ENCODE assay signal across 11 cellular contexts in the genomic region with DNA sequence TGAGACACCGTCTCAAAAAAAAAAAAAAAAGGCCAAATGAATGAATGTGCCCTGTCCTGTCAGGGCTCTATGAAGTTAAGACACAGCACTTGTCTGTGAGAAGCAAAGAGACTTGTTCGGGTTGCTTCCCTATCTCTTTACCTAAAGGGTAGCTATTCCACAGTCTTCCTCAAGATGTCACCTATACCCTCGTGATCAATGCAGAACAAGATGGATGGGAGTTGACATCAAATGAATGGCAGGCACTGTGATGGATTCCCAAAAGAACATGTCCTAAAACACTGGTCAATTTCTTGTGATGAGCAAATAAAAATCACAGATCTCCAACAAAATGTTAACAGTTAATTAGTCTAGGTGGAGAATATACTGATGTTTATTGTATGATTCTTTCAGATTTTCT. TPM values are rescaled to one million over a fixed set of nuclear protein-coding genes. Genes with fewer than 3 reads are reported as not detected.
DNase-seq lines count a peak whose midpoint lies in the region; ATAC-seq, FAIRE-seq and TF ChIP-seq lines count a peak whose summit lies in the region.
"Had no signal": no experiment of that assay in that cellular context is flagged by ENCODE, and none has a peak within 500 bp of the region (broad histone marks: within the 10 kb centered on the region; RNA-seq: fewer than 3 reads in every experiment).

No MANE protein-coding gene starts in this region.

- BruUV-seq in GM12878 (replicated peaks; lab: Mats Ljungman, UMichigan), result no TSS peak

- H3K27me3 ChIP-seq in GM12878 (replicated peaks in 1 of 2; ENCODE audit: control insufficient read depth in 2 of 2, insufficient read depth in 2 of 2, low read length in 1 of 2), result no peaks in the 10 kb centered on the region
- H3K27me3 ChIP-seq: right lobe of liver had no signal

- TF ChIP-seq POLR2A in GM12878 (IDR thresholded peaks at IDR 0.05; ENCODE audit: low read depth, low read length), result no peak

- SMC1A ChIA-PET in GM12878 (lab: Charles Lee; ENCODE audit: uncharacterized antibody, unreplicated experiment), result interaction anchor here (1.2 kb wide), 1 partner anchor 149 kb away, joined by 7 read pairs; no protein-coding TSS in a partner anchor

- TF ChIP-seq RAD21 in GM12878 (IDR thresholded peaks at IDR 0.05; ENCODE audit: insufficient read depth, low read depth, low read length), result peak; percentile 64

- no peak for FAIRE-seq in GM12878 (lab: Jason Lieb, UNC)

- no peak for TF ChIP-seq EP300 in GM12878 (IDR thresholded peaks at IDR 0.05; ENCODE audit: borderline replicate concordance in 1 of 2, control insufficient read depth in 1 of 2, low read depth in 2 of 2, low read length in 2 of 2)

- no peak overlapping the region for H2AFZ ChIP-seq in GM12878 (ENCODE audit: control insufficient read depth, low read depth, low read length)

- H3K9ac ChIP-seq in GM12878 (ENCODE audit: control insufficient read depth, insufficient read depth, low read length), result no peak overlapping the region

- no peak for DNase-seq in activated CD4-positive, alpha-beta T cell treated with anti-CD3 and anti-CD28 coated beads, Interleukin-2, amount 10 ng/mL, durations not matched to agents 24 days and 14 days
- no peak for DNase-seq in activated CD4-positive, alpha-beta T cell treated with anti-CD3 and anti-CD28 coated beads for 1 hour
- DNase-seq in MV-4-11 (lab: John Stamatoyannopoulos, UW), result peak; percentile 21
- DNase-seq in GM12878 (ENCODE audit: low read depth, low spot score), result no peak
- no peak for DNase-seq in osteocyte (ENCODE audit: extremely low spot score, unreplicated experiment)
- DNase-seq in stimulated activated CD4-positive, alpha-beta T cell treated with anti-CD3 and anti-CD28 coated beads, Interleukin-2, amount 100 ng/mL, for 48 hours, result no peak
- no peak for DNase-seq in NK-92 treated with Interleukin-12 subunit alpha and Interleukin-12 subunit beta, amount 100 ng/mL, for 24 hours (lab: John Stamatoyannopoulos, UW)
- DNase-seq: C1 segment of cervical spinal cord, NCI-H1048, right lobe of liver had no signal

- no peak overlapping the region for H3K27ac ChIP-seq in GM12878 (ENCODE audit: control insufficient read depth, insufficient read depth)

- 0% methylated on average over 3 of the region's 3 CpGs for WGBS in GM12878 (ENCODE audit: insufficient coverage, insufficient replicate concordance, low lambda C conversion rate, missing lambda C conversion rate)

- no peak overlapping the region for H3K4me2 ChIP-seq in GM12878 (ENCODE audit: control insufficient read depth, insufficient read depth)

- in situ Hi-C loops in GM12878 (cut with MboI), result no loop called here

- no peaks in the 10 kb centered on the region for H3K9me3 ChIP-seq in GM12878 (replicated peaks; ENCODE audit: control insufficient read depth, insufficient read depth, low read length)
- H3K9me3 ChIP-seq: right lobe of liver had no signal

- peaks cover 61% of the 10 kb centered on the region for H3K36me3 Mint-ChIP-seq in activated CD4-positive, alpha-beta T cell treated with anti-CD3 and anti-CD28 coated beads, Interleukin-2, amount 10 ng/mL, durations not matched to agents 24 days and 14 days (ENCODE audit: low read depth)
- H3K36me3 Mint-ChIP-seq in osteocyte (ENCODE audit: unreplicated experiment), result peaks cover 39% of the 10 kb centered on the region

- H4K20me1 ChIP-seq in GM12878 (ENCODE audit: control insufficient read depth, insufficient read depth), result no peaks in the 10 kb centered on the region

- RAD21 ChIA-PET in GM12878 (lab: Charles Lee; ENCODE audit: unreplicated experiment), result interaction anchor here (0.6 to 1.9 kb wide), 9 partner anchors 10 to 692 kb away, joined by 3 to 6 read pairs (median 3); a partner anchor contains a TSS

- H3K36me3 ChIP-seq in GM12878 (ENCODE audit: control insufficient read depth in 2 of 2, insufficient read depth in 2 of 2, low read length in 1 of 2), result peaks cover 3 to 7% of the 10 kb centered on the region in 2 experiments; a peak in 2 of 4 replicates

- intact Hi-C loops in activated CD4-positive, alpha-beta T cell treated with anti-CD3 and anti-CD28 coated beads, Interleukin-2, amount 10 ng/mL, durations not matched to agents 24 days and 14 days (cut with micrococcal nuclease), result no loop called here
- intact Hi-C loops in GM12878 (cut with micrococcal nuclease; ENCODE audit: unreplicated experiment), result no loop called here

- peaks cover 63% of the 10 kb centered on the region for H3K4me1 Mint-ChIP-seq in activated CD4-positive, alpha-beta T cell treated with anti-CD3 and anti-CD28 coated beads, Interleukin-2, amount 10 ng/mL, durations not matched to agents 24 days and 14 days
- H3K4me1 Mint-ChIP-seq in osteocyte (ENCODE audit: unreplicated experiment), result no peaks in the 10 kb centered on the region

- no peaks in the 10 kb centered on the region for H3K27me3 Mint-ChIP-seq in activated CD4-positive, alpha-beta T cell treated with anti-CD3 and anti-CD28 coated beads, Interleukin-2, amount 10 ng/mL, durations not matched to agents 24 days and 14 days
- no peaks in the 10 kb centered on the region for H3K27me3 Mint-ChIP-seq in osteocyte (ENCODE audit: unreplicated experiment)

- CTCF ChIA-PET in GM12878 (lab: Yijun Ruan, JAX), result interaction anchor here (1.0 to 4.0 kb wide), 5 partner anchors 8 to 150 kb away, joined by 3 to 15 read pairs (median 5); a partner anchor contains a TSS

- H3K4me1 ChIP-seq in GM12878 (ENCODE audit: control insufficient read depth, insufficient read depth, low read length), result peaks cover 31% of the 10 kb centered on the region

- peak; percentile 31 to 55 (median 52); a peak in 4 of 6 replicates for TF ChIP-seq CTCF in GM12878 (IDR thresholded peaks at IDR 0.05 in 2 of 3, conservative IDR thresholded peaks at IDR 0.05 in 1 of 3; ENCODE audit: control insufficient read depth in 2 of 3, extremely low read depth in 1 of 3, insufficient read depth in 1 of 3, low read depth in 3 of 3, low read length in 3 of 3)
- peak; percentile 19 for TF ChIP-seq CTCF in osteocyte (IDR thresholded peaks at IDR 0.05)

- no peaks in the 10 kb centered on the region for H3K79me2 ChIP-seq in GM12878 (ENCODE audit: control insufficient read depth, insufficient read depth, low read length)

- no peaks in the 10 kb centered on the region for H3K9me3 Mint-ChIP-seq in activated CD4-positive, alpha-beta T cell treated with anti-CD3 and anti-CD28 coated beads, Interleukin-2, amount 10 ng/mL, durations not matched to agents 24 days and 14 days
- H3K9me3 Mint-ChIP-seq in osteocyte (ENCODE audit: unreplicated experiment), result no peaks in the 10 kb centered on the region

- no peak overlapping the region for H3K4me3 Mint-ChIP-seq in activated CD4-positive, alpha-beta T cell treated with anti-CD3 and anti-CD28 coated beads, Interleukin-2, amount 10 ng/mL, durations not matched to agents 24 days and 14 days
- no peak overlapping the region for H3K4me3 Mint-ChIP-seq in osteocyte (ENCODE audit: unreplicated experiment)

- ATAC-seq in GM12878 (peak; percentile 43; the same call in 2 of the 3 replicates), HG03378 (IDR thresholded peaks at IDR 0.05; ENCODE audit: unreplicated experiment) (no peak)

- POLR2A ChIA-PET in GM12878 (lab: Charles Lee), result interaction anchor here (0.7 to 1.8 kb wide), 6 partner anchors 10 to 280 kb away, joined by 4 to 9 read pairs (median 4); a partner anchor contains a TSS

- H3K27ac Mint-ChIP-seq in activated CD4-positive, alpha-beta T cell treated with anti-CD3 and anti-CD28 coated beads, Interleukin-2, amount 10 ng/mL, durations not matched to agents 24 days and 14 days, result peak overlapping the region; percentile 13
- H3K27ac Mint-ChIP-seq in osteocyte (ENCODE audit: unreplicated experiment), result no peak overlapping the region

- no peak overlapping the region for H3K4me3 ChIP-seq in GM12878
- H3K4me3 ChIP-seq: right lobe of liver had no signal

RNA-seq across cellular contexts. Expression of a gene that starts 9.5 kb away (rescaled TPM):
- total RNA-seq in activated CD4-positive, alpha-beta T cell treated with anti-CD3 and anti-CD28 coated beads, Interleukin-2, amount 10 ng/mL, durations not matched to agents 24 days and 14 days, result 63.4 and 64.6 TPM in 2 replicates
- total RNA-seq in GM12878 (2013; cell fraction: nucleolus; rRNA removed), result 15.3 and 16.4 TPM in 2 replicates
- total RNA-seq in GM12878 (2014; rRNA removed), result 61.6 and 71.2 TPM in 2 replicates
- 38.2 and 41.2 TPM in 2 replicates for total RNA-seq in GM12878 (2014; rRNA removed; fragmentation: Illumina TruSeq; extraction: Trizol)
- total RNA-seq in GM12878 (2021), result 50.5 and 52.2 TPM in 2 replicates
- 16.9 TPM for polyA plus RNA-seq in GM12878 (2011; ENCODE audit: low read depth)
- polyA plus RNA-seq in GM12878 (2011; rRNA removed), result 19.6 and 33.6 TPM in 2 replicates
- polyA plus RNA-seq in GM12878 (2011; cell fraction: cytosol; rRNA removed), result 50.5 and 55.8 TPM in 2 replicates
- 33.5 and 35.2 TPM in 2 replicates for polyA plus RNA-seq in GM12878 (2011; cell fraction: nucleus; rRNA removed)
- 31.8 and 35.6 TPM in 2 replicates for polyA plus RNA-seq in GM12878 (2012)
- polyA plus RNA-seq in GM12878 (2014; fragmentation: Illumina TruSeq; extraction: Trizol), result 26.0 and 49.8 TPM in 2 replicates
- 1 to 10 TPM; 2.6 to 9.0 TPM for polyA plus RNA-seq in GM12878 (2014; fragmentation: Nextera tagmentation; extraction: Ambion mirVana)
- 55.7 and 63.4 TPM in 2 replicates for polyA plus RNA-seq in GM12878 (2014; rRNA removed)
- 10 to 100 TPM; 64.7 to 71.0 TPM for polyA plus RNA-seq in GM12878 (2016; fragmentation: Nextera tagmentation; extraction: Ambion mirVana)
- polyA minus RNA-seq in GM12878 (2011; rRNA and poly(A)+ RNA removed), result 17.2 and 38.1 TPM in 2 replicates
- 17.3 and 17.9 TPM in 2 replicates for polyA minus RNA-seq in GM12878 (2011; cell fraction: cytosol; rRNA and poly(A)+ RNA removed)
- polyA minus RNA-seq in GM12878 (2011; cell fraction: nucleus; rRNA and poly(A)+ RNA removed), result 10.2 and 15.5 TPM in 2 replicates
- total RNA-seq in osteocyte, result 63.4 and 66.0 TPM in 2 replicates

RNA-seq across cellular contexts. Expression of a gene that starts 10.1 kb away (rescaled TPM):
- 263 and 267 TPM in 2 replicates for total RNA-seq in activated CD4-positive, alpha-beta T cell treated with anti-CD3 and anti-CD28 coated beads, Interleukin-2, amount 10 ng/mL, durations not matched to agents 24 days and 14 days
- total RNA-seq in GM12878 (2013; cell fraction: nucleolus; rRNA removed), result 176 and 182 TPM in 2 replicates
- total RNA-seq in GM12878 (2014; rRNA removed) (329 and 354 TPM in 2 replicates), GM12878 (2014; rRNA removed; fragmentation: Illumina TruSeq; extraction: Trizol) (243 and 257 TPM in 2 replicates), GM12878 (2021) (274 and 277 TPM in 2 replicates), osteocyte (140 and 142 TPM in 2 replicates)
- polyA plus RNA-seq in GM12878 (2011; ENCODE audit: low read depth), result 159 TPM
- polyA plus RNA-seq in GM12878 (2011; rRNA removed) (177 and 192 TPM in 2 replicates), GM12878 (2014; fragmentation: Illumina TruSeq; extraction: Trizol) (260 and 266 TPM in 2 replicates), GM12878 (2014; fragmentation: Nextera tagmentation; extraction: Ambion mirVana) (10 to 100 TPM; 42.0 to 55.9 TPM), GM12878 (2014; rRNA removed) (293 and 302 TPM in 2 replicates), GM12878 (2016; fragmentation: Nextera tagmentation; extraction: Ambion mirVana) (100 to 1,000 TPM; 313 to 326 TPM)
- 168 and 237 TPM in 2 replicates for polyA plus RNA-seq in GM12878 (2011; cell fraction: cytosol; rRNA removed)
- polyA plus RNA-seq in GM12878 (2011; cell fraction: nucleus; rRNA removed), result 109 and 131 TPM in 2 replicates
- 206 and 224 TPM in 2 replicates for polyA plus RNA-seq in GM12878 (2012)
- 174 and 234 TPM in 2 replicates for polyA minus RNA-seq in GM12878 (2011; rRNA and poly(A)+ RNA removed)
- 133 and 141 TPM in 2 replicates for polyA minus RNA-seq in GM12878 (2011; cell fraction: cytosol; rRNA and poly(A)+ RNA removed)
- polyA minus RNA-seq in GM12878 (2011; cell fraction: nucleus; rRNA and poly(A)+ RNA removed), result 58.4 and 99.3 TPM in 2 replicates

RNA-seq across cellular contexts. Expression of a gene that starts 13.0 kb away (rescaled TPM):
- 81.0 and 83.7 TPM in 2 replicates for total RNA-seq in activated CD4-positive, alpha-beta T cell treated with anti-CD3 and anti-CD28 coated beads, Interleukin-2, amount 10 ng/mL, durations not matched to agents 24 days and 14 days
- not detected in 2 replicates for total RNA-seq in GM12878 (2013; cell fraction: nucleolus; rRNA removed)
- 0.44 and 0.73 TPM in 2 replicates for total RNA-seq in GM12878 (2014; rRNA removed)
- 0.31 and 0.32 TPM in 2 replicates for total RNA-seq in GM12878 (2014; rRNA removed; fragmentation: Illumina TruSeq; extraction: Trizol)
- total RNA-seq in GM12878 (2021), result 0.61 and 0.64 TPM in 2 replicates
- 0.79 TPM for polyA plus RNA-seq in GM12878 (2011; ENCODE audit: low read depth)
- 0.16 and 0.24 TPM in 2 replicates for polyA plus RNA-seq in GM12878 (2011; rRNA removed)
- 0.48 and 0.67 TPM in 2 replicates for polyA plus RNA-seq in GM12878 (2011; cell fraction: cytosol; rRNA removed)
- 0.43 and 0.47 TPM in 2 replicates for polyA plus RNA-seq in GM12878 (2011; cell fraction: nucleus; rRNA removed)
- polyA plus RNA-seq in GM12878 (2012), result 1.0 and 1.6 TPM in 2 replicates
- polyA plus RNA-seq in GM12878 (2014; fragmentation: Illumina TruSeq; extraction: Trizol), result 0.28 TPM in 1 of 2 replicates, not detected in the other
- polyA plus RNA-seq in GM12878 (2014; fragmentation: Nextera tagmentation; extraction: Ambion mirVana), result not detected
- polyA plus RNA-seq in GM12878 (2014; rRNA removed), result 0.18 and 0.37 TPM in 2 replicates
- 1 to 10 TPM; 1.5 to 2.1 TPM for polyA plus RNA-seq in GM12878 (2016; fragmentation: Nextera tagmentation; extraction: Ambion mirVana)
- 0.37 and 0.67 TPM in 2 replicates for polyA minus RNA-seq in GM12878 (2011; rRNA and poly(A)+ RNA removed)
- polyA minus RNA-seq in GM12878 (2011; cell fraction: cytosol; rRNA and poly(A)+ RNA removed), result not detected in 2 replicates
- polyA minus RNA-seq in GM12878 (2011; cell fraction: nucleus; rRNA and poly(A)+ RNA removed), result 0.12 TPM in 1 of 2 replicates, not detected in the other
- 8.8 and 10.7 TPM in 2 replicates for total RNA-seq in osteocyte

RNA-seq across cellular contexts. Expression of a gene that starts 27.3 kb away (rescaled TPM):
- total RNA-seq in activated CD4-positive, alpha-beta T cell treated with anti-CD3 and anti-CD28 coated beads, Interleukin-2, amount 10 ng/mL, durations not matched to agents 24 days and 14 days, result 33.2 and 37.7 TPM in 2 replicates
- total RNA-seq in GM12878 (2013; cell fraction: nucleolus; rRNA removed), result 275 and 305 TPM in 2 replicates
- 19.9 and 22.3 TPM in 2 replicates for total RNA-seq in GM12878 (2014; rRNA removed)
- 14.5 and 15.6 TPM in 2 replicates for total RNA-seq in GM12878 (2014; rRNA removed; fragmentation: Illumina TruSeq; extraction: Trizol)
- 30.4 and 36.1 TPM in 2 replicates for total RNA-seq in GM12878 (2021)
- polyA plus RNA-seq in GM12878 (2011; ENCODE audit: low read depth), result 39.0 TPM
- 33.8 and 45.3 TPM in 2 replicates for polyA plus RNA-seq in GM12878 (2011; rRNA removed)
- polyA plus RNA-seq in GM12878 (2011; cell fraction: cytosol; rRNA removed), result 54.6 and 61.0 TPM in 2 replicates
- polyA plus RNA-seq in GM12878 (2011; cell fraction: nucleus; rRNA removed), result 363 and 399 TPM in 2 replicates
- polyA plus RNA-seq in GM12878 (2012), result 50.9 and 55.6 TPM in 2 replicates
- 30.1 and 30.7 TPM in 2 replicates for polyA plus RNA-seq in GM12878 (2014; fragmentation: Illumina TruSeq; extraction: Trizol)
- polyA plus RNA-seq in GM12878 (2014; fragmentation: Nextera tagmentation; extraction: Ambion mirVana), result 1 to 10 TPM; 4.2 to 6.8 TPM
- 49.3 and 51.3 TPM in 2 replicates for polyA plus RNA-seq in GM12878 (2014; rRNA removed)
- 10 to 100 TPM; 10.4 to 13.2 TPM for polyA plus RNA-seq in GM12878 (2016; fragmentation: Nextera tagmentation; extraction: Ambion mirVana)
- 51.2 and 66.0 TPM in 2 replicates for polyA minus RNA-seq in GM12878 (2011; rRNA and poly(A)+ RNA removed)
- polyA minus RNA-seq in GM12878 (2011; cell fraction: cytosol; rRNA and poly(A)+ RNA removed), result 11.6 and 16.2 TPM in 2 replicates
- polyA minus RNA-seq in GM12878 (2011; cell fraction: nucleus; rRNA and poly(A)+ RNA removed), result 52.8 and 85.3 TPM in 2 replicates
- 53.6 and 54.8 TPM in 2 replicates for total RNA-seq in osteocyte

RNA-seq across cellular contexts. Expression of a gene that starts 33.0 kb away (rescaled TPM):
- total RNA-seq in activated CD4-positive, alpha-beta T cell treated with anti-CD3 and anti-CD28 coated beads, Interleukin-2, amount 10 ng/mL, durations not matched to agents 24 days and 14 days, result 37.0 and 41.1 TPM in 2 replicates
- 41.7 and 49.6 TPM in 2 replicates for total RNA-seq in GM12878 (2013; cell fraction: nucleolus; rRNA removed)
- total RNA-seq in GM12878 (2014; rRNA removed) (32.0 and 32.1 TPM in 2 replicates), GM12878 (2014; rRNA removed; fragmentation: Illumina TruSeq; extraction: Trizol) (21.1 and 23.5 TPM in 2 replicates), GM12878 (2021) (24.3 TPM in 2 replicates), osteocyte (34.8 and 37.9 TPM in 2 replicates)
- polyA plus RNA-seq in GM12878 (2011; ENCODE audit: low read depth), result 5.8 TPM
- polyA plus RNA-seq in GM12878 (2011; rRNA removed) (14.2 and 22.8 TPM in 2 replicates), GM12878 (2014; fragmentation: Illumina TruSeq; extraction: Trizol) (27.4 and 30.1 TPM in 2 replicates), GM12878 (2014; fragmentation: Nextera tagmentation; extraction: Ambion mirVana) (1 to 10 TPM; 4.8 to 6.9 TPM), GM12878 (2014; rRNA removed) (35.4 and 38.7 TPM in 2 replicates), GM12878 (2016; fragmentation: Nextera tagmentation; extraction: Ambion mirVana) (10 to 100 TPM; 35.6 to 38.8 TPM)
- 21.7 and 32.7 TPM in 2 replicates for polyA plus RNA-seq in GM12878 (2011; cell fraction: cytosol; rRNA removed)
- 29.9 and 35.3 TPM in 2 replicates for polyA plus RNA-seq in GM12878 (2011; cell fraction: nucleus; rRNA removed)
- polyA plus RNA-seq in GM12878 (2012), result 10.2 and 11.8 TPM in 2 replicates
- 45.5 and 72.0 TPM in 2 replicates for polyA minus RNA-seq in GM12878 (2011; rRNA and poly(A)+ RNA removed)
- 16.0 and 21.1 TPM in 2 replicates for polyA minus RNA-seq in GM12878 (2011; cell fraction: cytosol; rRNA and poly(A)+ RNA removed)
- 36.9 and 69.6 TPM in 2 replicates for polyA minus RNA-seq in GM12878 (2011; cell fraction: nucleus; rRNA and poly(A)+ RNA removed)
